8 cellular contexts compared by ENCODE assay signal in genomic region chr4:2797545-2798305, GRCh38. TPM values are rescaled to one million over a fixed set of nuclear protein-coding genes. Genes with fewer than 3 reads are reported as not detected.
A peak's percentile ranks its signal among the peaks of the same experiment; 100 is the strongest.
DNase-seq lines count a peak whose midpoint lies in the region; ATAC-seq and TF ChIP-seq lines count a peak whose summit lies in the region.

No MANE protein-coding gene starts in this region.

- peak overlapping the region in 9 of 10 experiments; percentile 56 to 88 (median 78); a peak in 17 of 20 replicates for H3K4me3 ChIP-seq in BLaER1 treated with 17β-estradiol and CSF1 and Interleukin-3, amounts not matched to agents 10 nM and 100 nM
- no peak overlapping the region for H3K4me3 ChIP-seq in SK-N-MC
- peak overlapping the region in 2 of 3 donors; percentile 20 to 58 for H3K4me3 ChIP-seq in breast epithelium

- no peak for ATAC-seq in natural killer cell treated with Interleukin-12 subunit alpha and Interleukin-12 subunit beta and Interleukin-15 and Interleukin-18, amount 100 ng/mL, for 72 hours
- no peak for ATAC-seq in HG03039 (IDR thresholded peaks at IDR 0.05; ENCODE audit: unreplicated experiment)
- ATAC-seq in HG02840 (IDR thresholded peaks at IDR 0.05; ENCODE audit: low FRiP score, unreplicated experiment), result no peak

- TF ChIP-seq POLR2A in breast epithelium (IDR thresholded peaks at IDR 0.05), result no peak

- no peak for TF ChIP-seq CTCF in breast epithelium (IDR thresholded peaks at IDR 0.05)

- no peak for DNase-seq in SK-N-MC (ENCODE audit: low read depth, low spot score)
- peak in 1 of 2 donors; percentile 73 for DNase-seq in breast epithelium (ENCODE audit: low spot score in 2 of 2)
- DNase-seq in natural killer cell treated with Interleukin-12 subunit alpha and Interleukin-12 subunit beta and Interleukin-15 and Interleukin-18, amount 100 ng/mL, for 72 hours (ENCODE audit: low spot score), result no peak
- no peak for DNase-seq in SHP77 treated with DMSO at 0.1 percent for 48 hours (lab: John Stamatoyannopoulos, UW)
- DNase-seq in NCI-H774 (lab: John Stamatoyannopoulos, UW), result no peak

- no peaks in the 10 kb centered on the region for H3K36me3 Mint-ChIP-seq in natural killer cell treated with Interleukin-12 subunit alpha and Interleukin-12 subunit beta and Interleukin-15 and Interleukin-18, amount 100 ng/mL, for 72 hours

- H3K9ac ChIP-seq in BLaER1 treated with 17β-estradiol and CSF1 and Interleukin-3, amounts not matched to agents 10 nM and 100 nM, result peak overlapping the region; percentile 83 to 96 (median 90)
- H3K9ac ChIP-seq in SK-N-MC (ENCODE audit: insufficient read length), result no peak overlapping the region

- H3K27me3 ChIP-seq in BLaER1 treated with 17β-estradiol and CSF1 and Interleukin-3, amounts not matched to agents 10 nM and 100 nM, result peaks cover 0 to 13% (median 4%) of the 10 kb centered on the region in 11 experiments; a peak in 6 of 22 replicates
- H3K27me3 ChIP-seq in breast epithelium, result no peaks in the 10 kb centered on the region

- peaks cover 13 to 28% of the 10 kb centered on the region in 2 donors for H3K4me1 Mint-ChIP-seq in natural killer cell treated with Interleukin-12 subunit alpha and Interleukin-12 subunit beta and Interleukin-15 and Interleukin-18, amount 100 ng/mL, for 72 hours (ENCODE audit: low read depth in 2 of 2)

- peaks cover 72 to 97% (median 95%) of the 10 kb centered on the region in 10 experiments for H3K4me1 ChIP-seq in BLaER1 treated with 17β-estradiol and CSF1 and Interleukin-3, amounts not matched to agents 10 nM and 100 nM
- H3K4me1 ChIP-seq in breast epithelium, result peaks cover 37 to 66% of the 10 kb centered on the region in 2 donors

- peaks cover 0 to 61% (median 6%) of the 10 kb centered on the region in 11 experiments; a peak in 9 of 22 replicates for H4K20me1 ChIP-seq in BLaER1 treated with 17β-estradiol and CSF1 and Interleukin-3, amounts not matched to agents 10 nM and 100 nM

- peak overlapping the region; percentile 93 to 100 (median 99) for H3K4me2 ChIP-seq in BLaER1 treated with 17β-estradiol and CSF1 and Interleukin-3, amounts not matched to agents 10 nM and 100 nM

- H3K27ac Mint-ChIP-seq in natural killer cell treated with Interleukin-12 subunit alpha and Interleukin-12 subunit beta and Interleukin-15 and Interleukin-18, amount 100 ng/mL, for 72 hours, result peak overlapping the region; percentile 68 to 89

- no peaks in the 10 kb centered on the region for H3K9me3 Mint-ChIP-seq in natural killer cell treated with Interleukin-12 subunit alpha and Interleukin-12 subunit beta and Interleukin-15 and Interleukin-18, amount 100 ng/mL, for 72 hours

- peaks cover 0 to 31% (median 0%) of the 10 kb centered on the region in 11 experiments; a peak in 9 of 22 replicates for H3K36me3 ChIP-seq in BLaER1 treated with 17β-estradiol and CSF1 and Interleukin-3, amounts not matched to agents 10 nM and 100 nM
- H3K36me3 ChIP-seq in SK-N-MC (ENCODE audit: insufficient read depth, low read length) (no peaks in the 10 kb centered on the region), breast epithelium (no peaks in the 10 kb centered on the region)

- no peaks in the 10 kb centered on the region for H3K27me3 Mint-ChIP-seq in natural killer cell treated with Interleukin-12 subunit alpha and Interleukin-12 subunit beta and Interleukin-15 and Interleukin-18, amount 100 ng/mL, for 72 hours

- peak overlapping the region; percentile 60 for H3K4me3 Mint-ChIP-seq in natural killer cell treated with Interleukin-12 subunit alpha and Interleukin-12 subunit beta and Interleukin-15 and Interleukin-18, amount 100 ng/mL, for 72 hours

- no peaks in the 10 kb centered on the region for H3K9me3 ChIP-seq in BLaER1 treated with 17β-estradiol and CSF1 and Interleukin-3, amounts not matched to agents 10 nM and 100 nM (replicated peaks in 1 of 11)
- H3K9me3 ChIP-seq in SK-N-MC (ENCODE audit: low read depth, low read length), result no peaks in the 10 kb centered on the region
- no peaks in the 10 kb centered on the region for H3K9me3 ChIP-seq in breast epithelium

- H3K27ac ChIP-seq in BLaER1 treated with 17β-estradiol and CSF1 and Interleukin-3, amounts not matched to agents 10 nM and 100 nM, result peak overlapping the region; percentile 88 to 99 (median 93)
- H3K27ac ChIP-seq in SK-N-MC (0 out of 2 replicates have a peak overlapping the region, but pooled peaks have one; percentile 7), breast epithelium (peak overlapping the region; percentile 87)

- intact Hi-C loops in breast epithelium (cut with DNase I; ENCODE audit: low total_unique reads), result no loop called here

RNA-seq across cellular contexts. Expression of gene SH3BP2, which starts 4.8 kb away (rescaled TPM):
- 10 to 100 TPM; 40.5 to 74.8 (median 59.3) TPM for total RNA-seq in breast epithelium
- 100 to 1,000 TPM; 121 to 129 TPM for total RNA-seq in natural killer cell treated with Interleukin-12 subunit alpha and Interleukin-12 subunit beta and Interleukin-15 and Interleukin-18, amount 100 ng/mL, for 72 hours

RNA-seq across cellular contexts. Expression of gene TNIP2, which starts 41.6 kb away (rescaled TPM):
- total RNA-seq in breast epithelium, result 10 to 100 TPM; 46.4 to 73.4 (median 64.2) TPM
- total RNA-seq in natural killer cell treated with Interleukin-12 subunit alpha and Interleukin-12 subunit beta and Interleukin-15 and Interleukin-18, amount 100 ng/mL, for 72 hours, result 10 to 100 TPM; 80.9 to 89.3 TPM

RNA-seq across cellular contexts. Expression of gene ADD1, which starts 45.9 kb away (rescaled TPM):
- 100 to 1,000 TPM; 161 to 193 (median 181) TPM for total RNA-seq in breast epithelium
- total RNA-seq in natural killer cell treated with Interleukin-12 subunit alpha and Interleukin-12 subunit beta and Interleukin-15 and Interleukin-18, amount 100 ng/mL, for 72 hours, result 100 to 1,000 TPM; 259 to 291 TPM

Comparison
In these comparisons a context has a peak if more than half of its experiments do, and no peak if none do; other contexts are left out.
1. H3K27ac ChIP-seq: peak in every context shown above with its lines; median percentile 93 in BLaER1 treated with 17β-estradiol and CSF1 and Interleukin-3, amounts not matched to agents 10 nM and 100 nM; 87 in breast epithelium; 7 in SK-N-MC.